In genomic region chr11:23112987-23113886, GRCh38 we compare ENCODE assay signal across 10 cellular contexts.
DNase-seq lines count a peak whose midpoint lies in the region; ATAC-seq and FAIRE-seq lines count a peak whose summit lies in the region.
"Had no signal": no experiment of that assay in that cellular context is flagged by ENCODE, and none has a peak within 500 bp of the region (broad histone marks: within the 10 kb centered on the region; RNA-seq: fewer than 3 reads in every experiment).

No MANE protein-coding gene starts in this region.

- H3K4me1 ChIP-seq in iPS DF 6.9 (ENCODE audit: control insufficient read depth, insufficient read depth, low read length), result peaks cover 3% of the 10 kb centered on the region

- no peak overlapping the region for H3K27ac ChIP-seq in iPS DF 6.9 (ENCODE audit: low read length)

- ATAC-seq in HG02870 (IDR thresholded peaks at IDR 0.05; ENCODE audit: unreplicated experiment), result peak; percentile 52
- ATAC-seq in HG03457 (IDR thresholded peaks at IDR 0.05; ENCODE audit: unreplicated experiment), result no peak

- H3K27me3 Mint-ChIP-seq in activated naive CD4-positive, alpha-beta T cell treated with anti-CD3 and anti-CD28 coated beads for 36 hours (ENCODE audit: low read depth), result no peaks in the 10 kb centered on the region

- H3K9me3 ChIP-seq in iPS DF 6.9 (ENCODE audit: control insufficient read depth, insufficient read depth, low read length), result no peaks in the 10 kb centered on the region; the same call in 1 of the 2 replicates

- no CpG with 5 or more reads among the region's 10 CpGs for WGBS in iPS DF 6.9 (ENCODE audit: insufficient coverage, insufficient read length)

- H3K4me1 Mint-ChIP-seq in activated naive CD4-positive, alpha-beta T cell treated with anti-CD3 and anti-CD28 coated beads for 36 hours (ENCODE audit: low read depth), result no peaks in the 10 kb centered on the region

- CTCF ChIA-PET in activated naive CD4-positive, alpha-beta T cell treated with anti-CD3 and anti-CD28 coated beads for 36 hours (lab: Charles Lee), result interaction anchor here (0.6 to 1.3 kb wide), 5 partner anchors 10 to 272 kb away, joined by 3 read pairs; no protein-coding TSS in a partner anchor

- peak; percentile 42 for DNase-seq in activated naive CD4-positive, alpha-beta T cell treated with anti-CD3 and anti-CD28 coated beads for 36 hours
- no peak for DNase-seq in activated naive CD4-positive, alpha-beta T cell (lab: John Stamatoyannopoulos, UW)
- DNase-seq in NCI-H2107 (lab: John Stamatoyannopoulos, UW), result peak; percentile 45
- DNase-seq in amniotic epithelial cell (ENCODE audit: low read depth), result peak; percentile 43
- peak; percentile 55 for DNase-seq in iPS DF 6.9 (ENCODE audit: low read depth, low spot score)
- peak; percentile 56 for DNase-seq in urothelium cell line (ENCODE audit: low spot score)
- DNase-seq: stimulated activated naive B cell treated with anti-CD40 and anti-IgM and Interleukin-4, amounts not matched to agents 10 μg/mL and 1 μg/mL and 100 μg/mL, for 72 hours had no signal

- H3K36me3 Mint-ChIP-seq in activated naive CD4-positive, alpha-beta T cell treated with anti-CD3 and anti-CD28 coated beads for 36 hours (ENCODE audit: low read depth), result peaks cover 3% of the 10 kb centered on the region
- H3K36me3 Mint-ChIP-seq: stimulated activated naive B cell treated with anti-CD40 and anti-IgM and Interleukin-4, amounts not matched to agents 10 μg/mL and 1 μg/mL and 100 μg/mL, for 72 hours had no signal

- H3K36me3 ChIP-seq in iPS DF 6.9 (ENCODE audit: control insufficient read depth, insufficient read depth, low read length), result no peaks in the 10 kb centered on the region

- no peak overlapping the region for H3K27ac Mint-ChIP-seq in activated naive CD4-positive, alpha-beta T cell treated with anti-CD3 and anti-CD28 coated beads for 36 hours
- H3K27ac Mint-ChIP-seq: stimulated activated naive B cell treated with anti-CD40 and anti-IgM and Interleukin-4, amounts not matched to agents 10 μg/mL and 1 μg/mL and 100 μg/mL, for 72 hours had no signal

- H3K27me3 ChIP-seq in iPS DF 6.9 (ENCODE audit: control insufficient read depth, insufficient read depth, low read length), result no peaks in the 10 kb centered on the region

- H3K9me3 Mint-ChIP-seq in activated naive CD4-positive, alpha-beta T cell treated with anti-CD3 and anti-CD28 coated beads for 36 hours, result peaks cover 5% of the 10 kb centered on the region

- H3K4me3 ChIP-seq in iPS DF 6.9 (ENCODE audit: low read length), result no peak overlapping the region

- intact Hi-C loops in activated naive CD4-positive, alpha-beta T cell treated with anti-CD3 and anti-CD28 coated beads for 36 hours (cut with micrococcal nuclease), result loop anchor here (10.0 kb wide), 1 partner anchor 442 kb away; no protein-coding TSS in a partner anchor

- no peak overlapping the region for H3K4me3 Mint-ChIP-seq in activated naive CD4-positive, alpha-beta T cell treated with anti-CD3 and anti-CD28 coated beads for 36 hours
- H3K4me3 Mint-ChIP-seq: stimulated activated naive B cell treated with anti-CD40 and anti-IgM and Interleukin-4, amounts not matched to agents 10 μg/mL and 1 μg/mL and 100 μg/mL, for 72 hours had no signal

- FAIRE-seq in urothelium cell line (lab: Jason Lieb, UNC), result peak; percentile 83
- FAIRE-seq: G401.6 had no signal

Comparison
In these comparisons a context has a peak if more than half of its experiments do, and no peak if none do; other contexts are left out.
1. DNase-seq: peak in activated naive CD4-positive, alpha-beta T cell treated with anti-CD3 and anti-CD28 coated beads for 36 hours (single experiment), NCI-H2107 (single experiment), amniotic epithelial cell (single experiment), iPS DF 6.9 (single experiment) and urothelium cell line (single experiment); none in activated naive CD4-positive, alpha-beta T cell (0 of 4).